1 cellular context compared by ENCODE assay signal in genomic region chr2:37713258-37713700, GRCh38.
TF ChIP-seq lines count a peak whose summit lies in the region.

No MANE protein-coding gene starts in this region.

TF ChIP-seq in A549, 52 proteins besides CTCF, POLR2A, EP300 and RAD21 (continued from another document):
- TF ChIP-seq, protein P1, sequence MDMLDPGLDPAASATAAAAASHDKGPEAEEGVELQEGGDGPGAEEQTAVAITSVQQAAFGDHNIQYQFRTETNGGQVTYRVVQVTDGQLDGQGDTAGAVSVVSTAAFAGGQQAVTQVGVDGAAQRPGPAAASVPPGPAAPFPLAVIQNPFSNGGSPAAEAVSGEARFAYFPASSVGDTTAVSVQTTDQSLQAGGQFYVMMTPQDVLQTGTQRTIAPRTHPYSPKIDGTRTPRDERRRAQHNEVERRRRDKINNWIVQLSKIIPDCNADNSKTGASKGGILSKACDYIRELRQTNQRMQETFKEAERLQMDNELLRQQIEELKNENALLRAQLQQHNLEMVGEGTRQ (IDR thresholded peaks at IDR 0.05), result no peak
- TF ChIP-seq MAX (IDR thresholded peaks at IDR 0.05) (no peak), JUNB (IDR thresholded peaks at IDR 0.05) (no peak), GATA3 (IDR thresholded peaks at IDR 0.05; ENCODE audit: borderline replicate concordance) (no peak), CBX2 (IDR thresholded peaks at IDR 0.05; ENCODE audit: borderline replicate concordance, low read depth) (no peak)
TF ChIP-seq in A549: peak in this region for 0.
